25 cellular contexts compared by ENCODE assay signal in the genomic region with DNA sequence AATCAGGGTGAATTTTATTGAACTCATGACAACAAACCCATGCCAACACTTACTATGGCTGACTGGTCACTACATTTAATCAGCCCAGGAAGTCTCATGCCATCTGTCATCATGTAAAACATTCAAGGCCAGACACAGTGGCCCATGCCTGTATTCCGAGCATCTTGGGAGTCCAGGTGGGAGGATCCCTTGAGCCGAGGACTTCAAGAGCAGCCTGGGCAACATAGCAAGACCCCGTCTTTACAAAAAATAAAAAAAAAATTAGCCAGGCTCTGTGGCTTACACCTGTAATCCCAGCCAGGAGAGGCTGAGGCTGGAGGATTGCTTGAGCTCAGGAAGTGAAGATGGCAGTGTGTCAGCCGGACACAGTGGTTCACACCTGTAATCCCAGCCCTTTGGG. TPM values are rescaled to one million over a fixed set of nuclear protein-coding genes. Genes with fewer than 3 reads are reported as not detected.
A peak's percentile ranks its signal among the peaks of the same experiment; 100 is the strongest.
DNase-seq lines count a peak whose midpoint lies in the region; ATAC-seq, FAIRE-seq and TF ChIP-seq lines count a peak whose summit lies in the region.
"Had no signal": no experiment of that assay in that cellular context is flagged by ENCODE, and none has a peak within 500 bp of the region (broad histone marks: within the 10 kb centered on the region; RNA-seq: fewer than 3 reads in every experiment).

No MANE protein-coding gene starts in this region.

- no peak for ATAC-seq in HepG2
- ATAC-seq in right lobe of liver = no peak
- ATAC-seq in upper lobe of right lung = no peak
- ATAC-seq in HG03520 (IDR thresholded peaks at IDR 0.05; ENCODE audit: unreplicated experiment) = no peak
- ATAC-seq: A549, GM12878, GM23338, HCT116 had no signal

- H3K9me3 ChIP-seq in HepG2 (ENCODE audit: low read length) (no peaks in the 10 kb centered on the region), right lobe of liver (no peaks in the 10 kb centered on the region), upper lobe of right lung (no peaks in the 10 kb centered on the region)
- H3K9me3 ChIP-seq: A549, BE2C had no signal

- CTCF ChIA-PET in HepG2 (lab: Yijun Ruan, JAX; ENCODE audit: low intra/inter-chr PET ratio, low total read pairs) = no interaction called here

- DNase-seq in HepG2 (ENCODE audit: low spot score) = no peak
- DNase-seq in right lobe of liver = no peak
- DNase-seq in chondrocyte (ENCODE audit: low spot score) = peak; percentile 22
- DNase-seq in upper lobe of right lung = peak; percentile 50
- no peak for DNase-seq in middle frontal gyrus (ENCODE audit: extremely low spot score, low spot score)
- DNase-seq: 8988T; ACHN; AML-193; BE2C; CD4-positive, alpha-beta T cell; CD8-positive, alpha-beta memory T cell; DMS153; DND-41; H9; HFFc6 had no signal

- no peak for FAIRE-seq in HepG2 (lab: Jason Lieb, UNC)
- FAIRE-seq: A549, D721Med, G401.6, GM12878, GM19239 had no signal

- intact Hi-C loops in HepG2 (cut with micrococcal nuclease; ENCODE audit: unreplicated experiment) = no loop called here
- intact Hi-C loops in right lobe of liver (cut with DNase I) = no loop called here
- intact Hi-C loops in upper lobe of right lung (cut with DNase I) = no loop called here

- H3K27ac ChIP-seq in HepG2 (ENCODE audit: extremely low read length, insufficient read depth, low read length) (no peak overlapping the region), right lobe of liver (no peak overlapping the region), upper lobe of right lung (no peak overlapping the region)
- H3K27ac ChIP-seq: A549; BLaER1 treated with 17β-estradiol and CSF1 and Interleukin-3, amounts not matched to agents 10 nM and 100 nM had no signal

- WGBS in HepG2 (ENCODE audit: low lambda C conversion rate) = 95% methylated on average over 4 of the region's 4 CpGs
- WGBS in right lobe of liver (ENCODE audit: insufficient coverage, low coverage, low lambda C conversion rate, missing lambda C conversion rate) = 82% methylated on average over 2 of the region's 4 CpGs

- TF ChIP-seq EP300 in HepG2 (IDR thresholded peaks at IDR 0.05; ENCODE audit: low read depth in 2 of 2, low read length in 2 of 2) (no peak), HepG2 (CRISPR knock-in tag; IDR thresholded peaks at IDR 0.05; ENCODE audit: borderline replicate concordance) (no peak)

- no peaks in the 10 kb centered on the region for H3K27me3 Mint-ChIP-seq in chondrocyte (ENCODE audit: low read depth)
- H3K27me3 Mint-ChIP-seq: CD4-positive, alpha-beta T cell had no signal

- no peak overlapping the region for H3K4me3 Mint-ChIP-seq in chondrocyte (ENCODE audit: unreplicated experiment)
- H3K4me3 Mint-ChIP-seq: CD14-positive monocyte; CD4-positive, alpha-beta T cell; CD8-positive, alpha-beta memory T cell; GM23338; H9; HFFc6 had no signal

- no peak overlapping the region for H3K4me2 ChIP-seq in HepG2 (ENCODE audit: low read depth, low read length)
- H3K4me2 ChIP-seq: A549; BLaER1 treated with 17β-estradiol and CSF1 and Interleukin-3, amounts not matched to agents 10 nM and 100 nM; GM23338 had no signal

- H3K36me3 ChIP-seq in HepG2 (replicated peaks in 1 of 2; ENCODE audit: control insufficient read depth in 1 of 2, insufficient read depth in 2 of 2, low read length in 2 of 2) = no peaks in the 10 kb centered on the region
- H3K36me3 ChIP-seq in right lobe of liver = no peaks in the 10 kb centered on the region
- no peaks in the 10 kb centered on the region for H3K36me3 ChIP-seq in upper lobe of right lung
- H3K36me3 ChIP-seq: BE2C; BLaER1 treated with 17β-estradiol and CSF1 and Interleukin-3, amounts not matched to agents 10 nM and 100 nM had no signal

- peaks cover 1% of the 10 kb centered on the region for H3K79me2 ChIP-seq in HepG2 (ENCODE audit: insufficient read depth, low read length)

- H3K4me1 ChIP-seq in HepG2 (ENCODE audit: insufficient read depth, low read length) (peaks cover 69% of the 10 kb centered on the region), right lobe of liver (peaks cover 0 to 36% (median 11%) of the 10 kb centered on the region in 4 donors), upper lobe of right lung (no peaks in the 10 kb centered on the region)

- POLR2A ChIA-PET in HepG2 (lab: Yijun Ruan, JAX) = interaction anchor here (0.7 kb wide), 1 partner anchor 623 kb away, joined by 5 read pairs; no protein-coding TSS in a partner anchor

- TF ChIP-seq CTCF in HepG2 (CRISPR knock-in tag; IDR thresholded peaks at IDR 0.05) (no peak), right lobe of liver (IDR thresholded peaks at IDR 0.05) (no peak), chondrocyte (IDR thresholded peaks at IDR 0.05) (no peak), upper lobe of right lung (IDR thresholded peaks at IDR 0.05) (no peak)

- peaks cover 2% of the 10 kb centered on the region for H3K36me3 Mint-ChIP-seq in chondrocyte (ENCODE audit: low read depth)
- H3K36me3 Mint-ChIP-seq: CD14-positive monocyte had no signal

- in situ Hi-C loops in HepG2 (cut with HindIII; ENCODE audit: extremely low pct_ligation_motif_present, low pct_unique_long_range_greater_than_20kb) = no loop called here

- H2AFZ ChIP-seq in HepG2 (ENCODE audit: low read length) = no peak overlapping the region
- H2AFZ ChIP-seq: GM23338 had no signal

- H3K9me3 Mint-ChIP-seq in chondrocyte (ENCODE audit: low read depth) = no peaks in the 10 kb centered on the region
- H3K9me3 Mint-ChIP-seq: CD4-positive, alpha-beta T cell; CD8-positive, alpha-beta memory T cell; GM23338; H9 had no signal

- no peaks in the 10 kb centered on the region for H4K20me1 ChIP-seq in HepG2 (ENCODE audit: insufficient read depth, low read length)
- H4K20me1 ChIP-seq: BLaER1 treated with 17β-estradiol and CSF1 and Interleukin-3, amounts not matched to agents 10 nM and 100 nM had no signal

- H3K4me3 ChIP-seq in HepG2 (replicated peaks in 1 of 3; ENCODE audit: insufficient read depth in 1 of 3, low read depth in 2 of 3, low read length in 3 of 3) (no peak overlapping the region), right lobe of liver (no peak overlapping the region), upper lobe of right lung (no peak overlapping the region)
- H3K4me3 ChIP-seq: A549; BLaER1 treated with 17β-estradiol and CSF1 and Interleukin-3, amounts not matched to agents 10 nM and 100 nM; GM12878; GM23338 had no signal

- TF ChIP-seq POLR2A in HepG2 (IDR thresholded peaks at IDR 0.05; ENCODE audit: insufficient read depth in 1 of 2, low read depth in 2 of 2, low read length in 2 of 2) = no peak
- TF ChIP-seq POLR2A in right lobe of liver (IDR thresholded peaks at IDR 0.05) = no peak

- BruUV-seq in HepG2 (replicated peaks; lab: Mats Ljungman, UMichigan) = no TSS peak

- no peak overlapping the region for H3K27ac Mint-ChIP-seq in chondrocyte (ENCODE audit: unreplicated experiment)
- H3K27ac Mint-ChIP-seq: CD14-positive monocyte; CD4-positive, alpha-beta T cell; CD8-positive, alpha-beta memory T cell; GM23338; HFFc6 had no signal

- H3K27me3 ChIP-seq in HepG2 (ENCODE audit: control insufficient read depth in 1 of 2, insufficient read depth in 2 of 2, low read length in 2 of 2) (no peaks in the 10 kb centered on the region; a peak in 1 of 5 replicates), right lobe of liver (no peaks in the 10 kb centered on the region), upper lobe of right lung (no peaks in the 10 kb centered on the region)
- H3K27me3 ChIP-seq: BE2C; BLaER1 treated with 17β-estradiol and CSF1 and Interleukin-3, amounts not matched to agents 10 nM and 100 nM had no signal

- H3K9ac ChIP-seq in HepG2 (ENCODE audit: insufficient read depth, low read depth, low read length) = no peak overlapping the region
- H3K9ac ChIP-seq: BLaER1 treated with 17β-estradiol and CSF1 and Interleukin-3, amounts not matched to agents 10 nM and 100 nM had no signal

- H3K4me1 Mint-ChIP-seq in chondrocyte (ENCODE audit: low read depth) = peaks cover 10% of the 10 kb centered on the region
- H3K4me1 Mint-ChIP-seq: GM23338, H9 had no signal

- no peak for TF ChIP-seq RAD21 in HepG2 (CRISPR knock-in tag; IDR thresholded peaks at IDR 0.05)

RNA-seq across cellular contexts. Expression of a gene that starts 4.9 kb away (rescaled TPM):
- total RNA-seq in HepG2 (2016; rRNA removed; fragmentation: Illumina TruSeq; extraction: Trizol) = 37.5 and 60.9 TPM in 2 replicates
- 12.9 and 14.9 TPM in 2 replicates for total RNA-seq in HepG2 (2016; cell fraction: cytosol; rRNA removed; fragmentation: Illumina TruSeq; extraction: Trizol; ENCODE audit: low read depth)
- total RNA-seq in HepG2 (2016; cell fraction: insoluble cytoplasmic fraction; rRNA removed; fragmentation: Illumina TruSeq; extraction: Trizol) = 38.2 and 62.3 TPM in 2 replicates
- total RNA-seq in HepG2 (2016; cell fraction: membrane; rRNA removed; fragmentation: Illumina TruSeq; extraction: Trizol) = 29.6 and 32.0 TPM in 2 replicates
- 39.7 and 45.3 TPM in 2 replicates for total RNA-seq in HepG2 (2016; cell fraction: nucleus; rRNA removed; fragmentation: Illumina TruSeq; extraction: Trizol)
- 35.1 and 40.1 TPM in 2 replicates for polyA plus RNA-seq in HepG2 (2011; rRNA removed)
- polyA plus RNA-seq in HepG2 (2011; cell fraction: cytosol; rRNA removed) = 20.5 and 26.9 TPM in 2 replicates
- 42.0 and 45.4 TPM in 2 replicates for polyA plus RNA-seq in HepG2 (2011; cell fraction: nucleus; rRNA removed)
- polyA plus RNA-seq in HepG2 (2012) = 33.6 and 38.3 TPM in 2 replicates
- 4.1 and 4.6 TPM in 2 replicates for polyA plus RNA-seq in HepG2 (2016; cell fraction: cytosol; fragmentation: Illumina TruSeq; extraction: Trizol; ENCODE audit: low read depth)
- polyA plus RNA-seq in HepG2 (2016; cell fraction: insoluble cytoplasmic fraction; fragmentation: Illumina TruSeq; extraction: Trizol; ENCODE audit: low read depth) = 46.1 and 47.3 TPM in 2 replicates
- 10.3 and 10.9 TPM in 2 replicates for polyA plus RNA-seq in HepG2 (2016; cell fraction: membrane; fragmentation: Illumina TruSeq; extraction: Trizol; ENCODE audit: low read depth)
- polyA plus RNA-seq in HepG2 (2016; cell fraction: nucleus; fragmentation: Illumina TruSeq; extraction: Trizol; ENCODE audit: insufficient read depth, low read depth) = 61.0 and 66.9 TPM in 2 replicates
- 50.2 and 64.9 TPM in 2 replicates for polyA minus RNA-seq in HepG2 (2011; rRNA and poly(A)+ RNA removed; ENCODE audit: low replicate concordance)
- polyA minus RNA-seq in HepG2 (2011; cell fraction: cytosol; rRNA and poly(A)+ RNA removed) = 32.4 and 34.3 TPM in 2 replicates
- polyA minus RNA-seq in HepG2 (2011; cell fraction: nucleus; rRNA and poly(A)+ RNA removed) = 76.9 and 82.6 TPM in 2 replicates
- 10 to 100 TPM in 5 of 6 experiments, 1 to 10 TPM in 1; 9.7 to 14.1 (median 13.2) TPM for total RNA-seq in right lobe of liver
- 37.3 to 43.0 TPM (median 39.2 TPM) in 3 replicates for total RNA-seq in chondrocyte
- total RNA-seq in upper lobe of right lung = 37.2 TPM

RNA-seq across cellular contexts. Expression of a gene that starts 5.4 kb away (rescaled TPM):
- total RNA-seq in HepG2 (2016; rRNA removed; fragmentation: Illumina TruSeq; extraction: Trizol) = 88.6 and 95.9 TPM in 2 replicates
- total RNA-seq in HepG2 (2016; cell fraction: cytosol; rRNA removed; fragmentation: Illumina TruSeq; extraction: Trizol; ENCODE audit: low read depth) = 10.0 and 10.3 TPM in 2 replicates
- total RNA-seq in HepG2 (2016; cell fraction: insoluble cytoplasmic fraction; rRNA removed; fragmentation: Illumina TruSeq; extraction: Trizol) = 86.1 and 88.0 TPM in 2 replicates
- 22.7 and 24.2 TPM in 2 replicates for total RNA-seq in HepG2 (2016; cell fraction: membrane; rRNA removed; fragmentation: Illumina TruSeq; extraction: Trizol)
- total RNA-seq in HepG2 (2016; cell fraction: nucleus; rRNA removed; fragmentation: Illumina TruSeq; extraction: Trizol) = 80.6 and 95.5 TPM in 2 replicates
- polyA plus RNA-seq in HepG2 (2011; rRNA removed) = 24.0 and 26.0 TPM in 2 replicates
- polyA plus RNA-seq in HepG2 (2011; cell fraction: cytosol; rRNA removed) = 14.1 and 16.8 TPM in 2 replicates
- 22.3 and 26.3 TPM in 2 replicates for polyA plus RNA-seq in HepG2 (2011; cell fraction: nucleus; rRNA removed)
- 29.0 and 31.6 TPM in 2 replicates for polyA plus RNA-seq in HepG2 (2012)
- 1.6 and 2.1 TPM in 2 replicates for polyA plus RNA-seq in HepG2 (2016; cell fraction: cytosol; fragmentation: Illumina TruSeq; extraction: Trizol; ENCODE audit: low read depth)
- 47.2 and 53.7 TPM in 2 replicates for polyA plus RNA-seq in HepG2 (2016; cell fraction: insoluble cytoplasmic fraction; fragmentation: Illumina TruSeq; extraction: Trizol; ENCODE audit: low read depth)
- polyA plus RNA-seq in HepG2 (2016; cell fraction: membrane; fragmentation: Illumina TruSeq; extraction: Trizol; ENCODE audit: low read depth) = 5.1 and 6.0 TPM in 2 replicates
- polyA plus RNA-seq in HepG2 (2016; cell fraction: nucleus; fragmentation: Illumina TruSeq; extraction: Trizol; ENCODE audit: insufficient read depth, low read depth) = 74.4 and 81.5 TPM in 2 replicates
- 63.7 and 92.9 TPM in 2 replicates for polyA minus RNA-seq in HepG2 (2011; rRNA and poly(A)+ RNA removed; ENCODE audit: low replicate concordance)
- polyA minus RNA-seq in HepG2 (2011; cell fraction: cytosol; rRNA and poly(A)+ RNA removed) = 47.7 and 51.0 TPM in 2 replicates
- polyA minus RNA-seq in HepG2 (2011; cell fraction: nucleus; rRNA and poly(A)+ RNA removed) = 81.4 and 85.5 TPM in 2 replicates
- total RNA-seq in right lobe of liver = 10 to 100 TPM; 19.4 to 33.4 (median 30.4) TPM
- 43.0 to 55.1 TPM (median 44.2 TPM) in 3 replicates for total RNA-seq in chondrocyte
- 53.6 TPM for total RNA-seq in upper lobe of right lung

RNA-seq across cellular contexts. Expression of a gene that starts 54.5 kb away (rescaled TPM):
- 10.2 and 10.6 TPM in 2 replicates for total RNA-seq in HepG2 (2016; rRNA removed; fragmentation: Illumina TruSeq; extraction: Trizol)
- 4.1 and 5.1 TPM in 2 replicates for total RNA-seq in HepG2 (2016; cell fraction: cytosol; rRNA removed; fragmentation: Illumina TruSeq; extraction: Trizol; ENCODE audit: low read depth)
- total RNA-seq in HepG2 (2016; cell fraction: insoluble cytoplasmic fraction; rRNA removed; fragmentation: Illumina TruSeq; extraction: Trizol) = 9.3 and 10.2 TPM in 2 replicates
- 10.7 and 11.6 TPM in 2 replicates for total RNA-seq in HepG2 (2016; cell fraction: membrane; rRNA removed; fragmentation: Illumina TruSeq; extraction: Trizol)
- 10.7 and 11.2 TPM in 2 replicates for total RNA-seq in HepG2 (2016; cell fraction: nucleus; rRNA removed; fragmentation: Illumina TruSeq; extraction: Trizol)
- 8.6 and 10.3 TPM in 2 replicates for polyA plus RNA-seq in HepG2 (2011; rRNA removed)
- 4.0 and 5.6 TPM in 2 replicates for polyA plus RNA-seq in HepG2 (2011; cell fraction: cytosol; rRNA removed)
- 8.7 and 9.9 TPM in 2 replicates for polyA plus RNA-seq in HepG2 (2011; cell fraction: nucleus; rRNA removed)
- 6.3 and 7.0 TPM in 2 replicates for polyA plus RNA-seq in HepG2 (2012)
- 3.3 and 4.2 TPM in 2 replicates for polyA plus RNA-seq in HepG2 (2016; cell fraction: cytosol; fragmentation: Illumina TruSeq; extraction: Trizol; ENCODE audit: low read depth)
- 7.4 and 8.3 TPM in 2 replicates for polyA plus RNA-seq in HepG2 (2016; cell fraction: insoluble cytoplasmic fraction; fragmentation: Illumina TruSeq; extraction: Trizol; ENCODE audit: low read depth)
- 8.4 and 10.3 TPM in 2 replicates for polyA plus RNA-seq in HepG2 (2016; cell fraction: membrane; fragmentation: Illumina TruSeq; extraction: Trizol; ENCODE audit: low read depth)
- 12.9 and 13.2 TPM in 2 replicates for polyA plus RNA-seq in HepG2 (2016; cell fraction: nucleus; fragmentation: Illumina TruSeq; extraction: Trizol; ENCODE audit: insufficient read depth, low read depth)
- polyA minus RNA-seq in HepG2 (2011; rRNA and poly(A)+ RNA removed; ENCODE audit: low replicate concordance) = 12.6 and 13.8 TPM in 2 replicates
- polyA minus RNA-seq in HepG2 (2011; cell fraction: cytosol; rRNA and poly(A)+ RNA removed) = 7.7 and 10.4 TPM in 2 replicates
- 11.8 and 12.8 TPM in 2 replicates for polyA minus RNA-seq in HepG2 (2011; cell fraction: nucleus; rRNA and poly(A)+ RNA removed)
- total RNA-seq in right lobe of liver = 1 to 10 TPM; 6.0 to 9.8 (median 8.5) TPM
- total RNA-seq in chondrocyte = 21.3 to 21.9 TPM (median 21.8 TPM) in 3 replicates
- total RNA-seq in upper lobe of right lung = 23.9 TPM

Comparison
In these comparisons a context has a peak if more than half of its experiments do, and no peak if none do; other contexts are left out.
1. DNase-seq: peak in chondrocyte (single experiment) and upper lobe of right lung (single experiment); none in HepG2 (single experiment), right lobe of liver (0 of 3) and middle frontal gyrus (single experiment).